16 cellular contexts compared by ENCODE assay signal in the genomic region with DNA sequence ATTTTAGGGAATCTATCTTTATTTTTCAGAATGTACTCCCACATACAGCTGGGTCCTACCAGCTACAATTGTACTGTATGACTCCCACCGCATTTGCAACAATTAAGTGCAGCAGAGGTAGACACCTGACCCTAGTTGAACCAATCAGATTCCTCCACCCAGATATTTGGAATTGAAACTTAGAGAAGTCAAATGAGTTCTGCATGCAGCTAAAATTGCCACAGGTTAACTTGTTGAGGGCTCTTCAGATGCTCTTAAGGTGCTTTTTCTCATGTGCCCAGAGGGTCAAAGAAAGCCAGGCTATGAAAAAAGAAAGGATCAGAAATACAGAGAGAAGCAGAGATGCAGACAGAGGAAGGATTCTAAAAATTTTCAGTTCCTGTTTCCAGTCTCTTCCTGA.
"Had no signal": no experiment of that assay in that cellular context is flagged by ENCODE, and none has a peak within 500 bp of the region (broad histone marks: within the 10 kb centered on the region; RNA-seq: fewer than 3 reads in every experiment).

No MANE protein-coding gene starts in this region.

- H3K4me3 Mint-ChIP-seq: activated CD4-positive, alpha-beta memory T cell treated with anti-CD3 and anti-CD28 coated beads for 36 hours; activated naive CD4-positive, alpha-beta T cell treated with anti-CD3 and anti-CD28 coated beads, Interleukin-2, amount 50 U/mL, for 24 hours; activated T-cell treated with anti-CD3 and anti-CD28 coated beads, Interleukin-2, amount 50 U/mL, for 4 hours; naive thymus-derived CD8-positive, alpha-beta T cell; stimulated activated naive CD8-positive, alpha-beta T cell treated with anti-CD3 and anti-CD28 coated beads, Interleukin-15, Interleukin-2, amounts not matched to agents 100 ng/mL and 50 ng/mL, for 24 hours had no signal

- H3K4me3 ChIP-seq: gastroesophageal sphincter, heart left ventricle, ovary, psoas muscle, tibial nerve, uterus had no signal

- H3K9me3 ChIP-seq: gastroesophageal sphincter, heart left ventricle, ovary, psoas muscle, tibial nerve, uterus had no signal

- DNase-seq: activated CD4-positive, alpha-beta T cell treated with anti-CD3 and anti-CD28 coated beads for 4 hours; activated effector memory CD4-positive, alpha-beta T cell treated with Interleukin-2 at 50 U/mL for 16 hours; activated T-cell treated with anti-CD3 and anti-CD28 coated beads, Interleukin-2, amount 50 U/mL, for 4 hours; effector CD8-positive, alpha-beta T cell; heart left ventricle; ovary; psoas muscle; right cardiac atrium; uterus had no signal

- H3K36me3 ChIP-seq: gastroesophageal sphincter, heart left ventricle, ovary, tibial nerve, uterus had no signal

- H3K27ac Mint-ChIP-seq: activated CD4-positive, alpha-beta memory T cell treated with anti-CD3 and anti-CD28 coated beads for 36 hours; activated naive CD4-positive, alpha-beta T cell treated with anti-CD3 and anti-CD28 coated beads, Interleukin-2, amount 50 U/mL, for 24 hours; stimulated activated naive CD8-positive, alpha-beta T cell treated with anti-CD3 and anti-CD28 coated beads, Interleukin-15, Interleukin-2, amounts not matched to agents 100 ng/mL and 50 ng/mL, for 24 hours had no signal

- H3K27me3 Mint-ChIP-seq: activated CD4-positive, alpha-beta memory T cell treated with anti-CD3 and anti-CD28 coated beads for 36 hours; stimulated activated naive CD8-positive, alpha-beta T cell treated with anti-CD3 and anti-CD28 coated beads, Interleukin-15, Interleukin-2, amounts not matched to agents 100 ng/mL and 50 ng/mL, for 24 hours had no signal

- H3K27me3 ChIP-seq: gastroesophageal sphincter, heart left ventricle, ovary, tibial nerve, uterus had no signal

- ATAC-seq: activated T-cell treated with anti-CD3 and anti-CD28 coated beads, Interleukin-2, amount 50 U/mL, for 4 hours; esophagus mucosa; gastroesophageal sphincter; heart left ventricle; psoas muscle; right cardiac atrium had no signal

- H3K9me3 Mint-ChIP-seq: activated CD4-positive, alpha-beta memory T cell treated with anti-CD3 and anti-CD28 coated beads for 36 hours; activated naive CD4-positive, alpha-beta T cell treated with anti-CD3 and anti-CD28 coated beads, Interleukin-2, amount 50 U/mL, for 24 hours; activated T-cell treated with anti-CD3 and anti-CD28 coated beads, Interleukin-2, amount 50 U/mL, for 4 hours; naive thymus-derived CD8-positive, alpha-beta T cell; stimulated activated naive CD8-positive, alpha-beta T cell treated with anti-CD3 and anti-CD28 coated beads, Interleukin-15, Interleukin-2, amounts not matched to agents 100 ng/mL and 50 ng/mL, for 24 hours had no signal

- H3K4me1 ChIP-seq: psoas muscle, tibial nerve, uterus had no signal

- H3K27ac ChIP-seq: gastroesophageal sphincter, heart left ventricle, ovary, psoas muscle, tibial nerve, uterus had no signal
